ENCODE assay signal across 23 cellular contexts in the genomic region with DNA sequence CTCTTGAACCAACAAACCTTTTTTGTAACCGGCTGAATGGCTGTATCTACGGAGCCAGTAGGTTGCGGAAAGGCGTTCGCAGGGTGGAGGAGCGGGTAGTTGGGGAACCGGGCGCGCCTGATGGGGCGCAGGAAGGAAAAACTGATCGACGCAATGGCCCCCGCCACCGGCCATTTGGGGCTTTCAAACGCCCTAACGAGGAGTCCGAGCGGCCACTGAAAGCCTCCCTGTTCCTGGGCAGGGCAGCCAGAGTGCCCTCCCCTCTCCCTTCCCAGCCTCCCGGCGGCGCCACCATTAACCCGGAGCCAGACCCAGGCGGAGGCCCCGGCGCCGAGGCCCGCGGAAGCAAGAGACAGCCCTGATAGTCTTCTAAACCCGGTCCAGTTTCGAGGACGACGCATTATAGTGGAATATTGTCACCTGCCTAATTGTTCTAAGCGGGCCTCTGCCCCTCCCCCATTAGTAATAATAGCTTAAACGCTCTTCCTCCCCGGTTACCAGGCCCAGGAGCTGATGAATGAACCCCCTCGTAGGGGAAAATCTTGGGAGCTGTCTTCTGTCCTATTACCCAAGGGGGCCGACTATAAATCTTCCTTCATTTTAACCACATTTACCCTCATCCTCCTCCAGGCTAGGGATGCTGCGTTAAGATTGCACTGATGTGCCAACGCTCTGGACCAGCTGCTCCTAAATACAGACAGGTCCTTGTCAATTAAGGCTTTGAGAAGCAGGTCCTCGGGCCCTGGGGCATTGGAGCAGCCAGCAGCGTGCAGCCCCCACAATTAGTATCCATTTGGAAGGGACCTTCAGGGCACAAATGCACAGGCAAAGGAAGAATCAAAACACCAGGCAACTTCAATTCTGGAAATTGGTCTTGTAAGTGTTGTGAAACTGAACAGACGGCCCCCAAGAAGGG.
DNase-seq lines count a peak whose midpoint lies in the region; FAIRE-seq and TF ChIP-seq lines count a peak whose summit lies in the region.
"Had no signal": no experiment of that assay in that cellular context is flagged by ENCODE, and none has a peak within 500 bp of the region (broad histone marks: within the 10 kb centered on the region; RNA-seq: fewer than 3 reads in every experiment).

No MANE protein-coding gene starts in this region.

- H2BK12ac ChIP-seq in H1 (ENCODE audit: low read depth, low read length) (no peak overlapping the region), mesenchymal stem cell (ENCODE audit: low read length in 2 of 2) (no peak overlapping the region)

- peak overlapping the region; percentile 19 to 51 (median 34); a peak in 5 of 8 replicates for H3K4me3 ChIP-seq in H1 (ENCODE audit: extremely low read depth in 1 of 4, insufficient read depth in 2 of 4, low read depth in 3 of 4, low read length in 4 of 4)
- peak overlapping the region; percentile 17 to 44 for H3K4me3 ChIP-seq in mesenchymal stem cell (ENCODE audit: insufficient read depth in 1 of 2, low read depth in 1 of 2, low read length in 2 of 2)
- peak overlapping the region in 2 of 8 donors; percentile 9 to 14 for H3K4me3 ChIP-seq in spleen
- H3K4me3 ChIP-seq: MG63, PC-9, SJSA1, tibial artery had no signal

- peaks cover 10 to 25% of the 10 kb centered on the region in 2 experiments for H4K20me1 ChIP-seq in H1 (replicated peaks in 1 of 2; ENCODE audit: control insufficient read depth in 1 of 2, insufficient read depth in 2 of 2, low read length in 2 of 2)

- FAIRE-seq in H1 (lab: Jason Lieb, UNC), result no peak
- FAIRE-seq: endothelial cell of umbilical vein had no signal

- H3K18ac ChIP-seq in H1 (ENCODE audit: extremely low read depth, low read length) (no peak overlapping the region), mesenchymal stem cell (ENCODE audit: low read depth in 1 of 2, low read length in 2 of 2) (no peak overlapping the region)

- no peaks in the 10 kb centered on the region for H3K79me1 ChIP-seq in H1 (ENCODE audit: low read depth, low read length)
- no peaks in the 10 kb centered on the region for H3K79me1 ChIP-seq in mesenchymal stem cell (replicated peaks; ENCODE audit: low read length, poor library complexity, severe bottlenecking)

- H3K4ac ChIP-seq in H1 (replicated peaks; ENCODE audit: insufficient read length, low read depth, low read length), result no peak overlapping the region
- no peak overlapping the region for H3K4ac ChIP-seq in mesenchymal stem cell (ENCODE audit: low read depth in 1 of 2, low read length in 2 of 2)

- H3K4me2 ChIP-seq in H1 (ENCODE audit: insufficient read depth in 1 of 2, low read depth in 2 of 2, low read length in 2 of 2), result peak overlapping the region; percentile 60 to 76
- peak overlapping the region; percentile 33 for H3K4me2 ChIP-seq in mesenchymal stem cell (ENCODE audit: low read length, poor library complexity, severe bottlenecking)
- H3K4me2 ChIP-seq: PC-9 had no signal

- no peak overlapping the region for H2BK20ac ChIP-seq in H1 (ENCODE audit: low read length)

- CTCF ChIA-PET in H1 (lab: Charles Lee; ENCODE audit: partially characterized antibody), result interaction anchor here (0.5 to 2.4 kb wide), 11 partner anchors 8 to 651 kb away, joined by 3 to 11 read pairs (median 4); no protein-coding TSS in a partner anchor

- H2AFZ ChIP-seq in H1 (ENCODE audit: low read length), result no peak overlapping the region
- H2AFZ ChIP-seq in mesenchymal stem cell (ENCODE audit: low read depth, low read length), result no peak overlapping the region
- H2AFZ ChIP-seq: PC-9 had no signal

- no peak overlapping the region for H3K56ac ChIP-seq in H1 (replicated peaks; ENCODE audit: insufficient read length, low read depth, low read length)

- no peak overlapping the region for H4K91ac ChIP-seq in H1 (replicated peaks; ENCODE audit: insufficient read length, low read length)
- no peak overlapping the region for H4K91ac ChIP-seq in mesenchymal stem cell (ENCODE audit: low read length)

- H3K9ac ChIP-seq in H1 (replicated peaks in 1 of 4; ENCODE audit: extremely low read depth in 1 of 4, low read depth in 3 of 4, low read length in 3 of 4), result no peak overlapping the region
- no peak overlapping the region for H3K9ac ChIP-seq in mesenchymal stem cell (ENCODE audit: low read length)

- H3K14ac ChIP-seq in H1 (ENCODE audit: insufficient read length) (no peak overlapping the region), mesenchymal stem cell (ENCODE audit: low read length in 2 of 2) (no peak overlapping the region)

- DNase-seq in NCI-H2227 (lab: John Stamatoyannopoulos, UW; ENCODE audit: unreplicated experiment) (peak; percentile 84), H1 (ENCODE audit: low read depth in 1 of 2, low spot score in 2 of 2) (peak in 1 of 2 experiments; percentile 77), mesenchymal stem cell (no peak), spleen (peak; percentile 57), AML-193 (lab: John Stamatoyannopoulos, UW) (no peak), NCI-H2107 (lab: John Stamatoyannopoulos, UW) (no peak), RKO (ENCODE audit: low spot score) (no peak)
- DNase-seq: activated CD4-positive, CD25-positive, alpha-beta regulatory T cell; activated naive CD8-positive, alpha-beta T cell treated with anti-CD3 and anti-CD28 coated beads for 36 hours; activated T-cell treated with anti-CD3 and anti-CD28 coated beads, Interleukin-2, amount 50 U/mL, for 48 hours; brain microvascular endothelial cell; COR-L47; cortex of kidney; foreskin fibroblast; left ventricle myocardium superior; MG63; NCI-H1694; NCI-H345; PC-9; stimulated activated naive CD4-positive, alpha-beta T cell; tibial artery had no signal

- 5% methylated on average over 42 of the region's 42 CpGs; no CpG with 5 or more reads in 1 of the 2 experiments for WGBS in H1 (ENCODE audit: extremely low coverage in 1 of 2, insufficient coverage in 1 of 2, insufficient read length in 1 of 2, insufficient replicate concordance in 2 of 2, low coverage in 1 of 2, low lambda C conversion rate in 2 of 2, missing lambda C conversion rate in 1 of 2), 2 experiments
- WGBS in mesenchymal stem cell, result 3% methylated on average over 42 of the region's 42 CpGs
- 7 to 24% (median 12%) methylated on average over 42 of the region's 42 CpGs for WGBS in spleen, 5 donors

- H3K27ac ChIP-seq in H1 (ENCODE audit: low read depth, low read length) (no peak overlapping the region), mesenchymal stem cell (ENCODE audit: low read length, poor library complexity, severe bottlenecking) (no peak overlapping the region), spleen (no peak overlapping the region)
- H3K27ac ChIP-seq: brain microvascular endothelial cell, PC-9, SJSA1, tibial artery had no signal

- H3K23ac ChIP-seq in H1 (ENCODE audit: insufficient read length), result no peak overlapping the region
- no peak overlapping the region for H3K23ac ChIP-seq in mesenchymal stem cell (ENCODE audit: low read length in 2 of 2)

- H2BK15ac ChIP-seq in H1 (ENCODE audit: low read length) (no peak overlapping the region), mesenchymal stem cell (ENCODE audit: low read depth, poor library complexity, severe bottlenecking) (no peak overlapping the region)

- H3K36me3 ChIP-seq in H1 (ENCODE audit: control insufficient read depth in 2 of 4, insufficient read depth in 4 of 4, low read length in 3 of 4), result no peaks in the 10 kb centered on the region; a peak in 1 of 8 replicates
- peaks cover 0 to 3% of the 10 kb centered on the region in 2 experiments for H3K36me3 ChIP-seq in mesenchymal stem cell (ENCODE audit: control insufficient read depth in 1 of 2, insufficient read depth in 2 of 2, low read depth in 1 of 2, low read length in 2 of 2)
- no peaks in the 10 kb centered on the region for H3K36me3 ChIP-seq in spleen
- H3K36me3 ChIP-seq: brain microvascular endothelial cell, MG63, SJSA1, tibial artery had no signal

- intact Hi-C loops in spleen (cut with DNase I; ENCODE audit: low total_unique reads), result loop anchor here (10.0 kb wide), 1 partner anchor 609 kb away; no protein-coding TSS in a partner anchor

- no peaks in the 10 kb centered on the region for H3K9me3 ChIP-seq in H1 (ENCODE audit: insufficient read depth in 2 of 2, low read depth in 1 of 2, low read length in 1 of 2)
- no peaks in the 10 kb centered on the region for H3K9me3 ChIP-seq in mesenchymal stem cell (ENCODE audit: control insufficient read depth, low read length)
- H3K9me3 ChIP-seq in spleen, result no peaks in the 10 kb centered on the region
- H3K9me3 ChIP-seq: MG63, SJSA1, tibial artery had no signal

- H3K79me2 ChIP-seq in H1 (ENCODE audit: control insufficient read depth in 1 of 2, insufficient read depth in 2 of 2, low read length in 2 of 2), result no peaks in the 10 kb centered on the region

- TF ChIP-seq POLR2A in H1 (IDR thresholded peaks at IDR 0.05; ENCODE audit: control extremely low read depth in 1 of 2, low read depth in 2 of 2, low read length in 2 of 2) (no peak), spleen (IDR thresholded peaks at IDR 0.05) (no peak)

- H3K27me3 ChIP-seq in H1 (replicated peaks in 1 of 4; ENCODE audit: control insufficient read depth in 3 of 4, extremely low read depth in 1 of 4, insufficient read depth in 3 of 4, low read length in 3 of 4) (peaks cover 72 to 98% (median 89%) of the 10 kb centered on the region in 4 experiments), mesenchymal stem cell (ENCODE audit: control insufficient read depth in 1 of 2, insufficient read depth in 1 of 2, low read length in 2 of 2) (peaks cover 84 to 98% of the 10 kb centered on the region in 2 experiments), spleen (replicated peaks in 1 of 7) (peaks cover 0 to 99% (median 70%) of the 10 kb centered on the region in 7 donors)
- H3K27me3 ChIP-seq: MG63 had no signal

- H2BK5ac ChIP-seq in H1 (ENCODE audit: low read depth, low read length), result no peak overlapping the region
- H2BK5ac ChIP-seq in mesenchymal stem cell (ENCODE audit: low read depth, low read length, poor library complexity, severe bottlenecking), result no peak overlapping the region

- H2BK120ac ChIP-seq in H1 (replicated peaks; ENCODE audit: low read depth, low read length) (no peak overlapping the region), mesenchymal stem cell (ENCODE audit: low read depth, low read length) (no peak overlapping the region)

- no peak for TF ChIP-seq RAD21 in H1 (IDR thresholded peaks at IDR 0.05 in 1 of 2, conservative IDR thresholded peaks at IDR 0.05 in 1 of 2; ENCODE audit: low read depth in 2 of 2, low read length in 2 of 2)

- 0 out of 2 replicates have a peak overlapping the region, but pooled peaks have one; percentile 35 for H4K8ac ChIP-seq in H1 (ENCODE audit: extremely low read depth, insufficient read depth, low read length)
- H4K8ac ChIP-seq in mesenchymal stem cell (ENCODE audit: low read length), result no peak overlapping the region

- POLR2A ChIA-PET in H1 (lab: Charles Lee; ENCODE audit: partially characterized antibody), result interaction anchor here (1.0 to 2.1 kb wide), 3 partner anchors 8 to 122 kb away, joined by 3 to 5 read pairs (median 4); no protein-coding TSS in a partner anchor

- TF ChIP-seq CTCF in H1 (IDR thresholded peaks at IDR 0.05; ENCODE audit: control extremely low read depth in 1 of 3, insufficient read depth in 1 of 3, low read depth in 1 of 3, low read length in 3 of 3) (no peak), spleen (IDR thresholded peaks at IDR 0.05 in 8 of 11, conservative IDR thresholded peaks at IDR 0.05 in 3 of 11) (no peak)

- no peak overlapping the region for H2AK5ac ChIP-seq in H1 (ENCODE audit: low read depth, low read length)
- H2AK5ac ChIP-seq in mesenchymal stem cell (ENCODE audit: low read length, severe bottlenecking), result no peak overlapping the region

- no peak for TF ChIP-seq EP300 in H1 (IDR thresholded peaks at IDR 0.05; ENCODE audit: borderline replicate concordance in 1 of 2, low read depth in 2 of 2, low read length in 2 of 2)

- no peak overlapping the region for H4K5ac ChIP-seq in H1 (ENCODE audit: insufficient read length, low read depth, low read length)

- no peaks in the 10 kb centered on the region; the same call in 1 of the 2 replicates for H3K23me2 ChIP-seq in H1 (ENCODE audit: low read depth, low read length)

- H3K4me1 ChIP-seq in H1 (replicated peaks in 1 of 4; ENCODE audit: control insufficient read depth in 3 of 4, insufficient read depth in 4 of 4, low read length in 3 of 4), result peaks cover 0 to 8% (median 5%) of the 10 kb centered on the region in 4 experiments; a peak in 5 of 7 replicates
- H3K4me1 ChIP-seq in mesenchymal stem cell (ENCODE audit: control insufficient read depth, insufficient read depth, low read depth, low read length), result peaks cover 9% of the 10 kb centered on the region
- peaks cover 0 to 12% (median 0%) of the 10 kb centered on the region in 6 donors for H3K4me1 ChIP-seq in spleen
- H3K4me1 ChIP-seq: SJSA1 had no signal

Comparison
In these comparisons a context has a peak if more than half of its experiments do, and no peak if none do; other contexts are left out.
1. DNase-seq: peak in NCI-H2227 (single experiment) and spleen (single experiment); none in mesenchymal stem cell (single experiment), AML-193 (0 of 2), NCI-H2107 (single experiment) and RKO (single experiment).